ENCODE assay signal across 8 cellular contexts in the genomic region with DNA sequence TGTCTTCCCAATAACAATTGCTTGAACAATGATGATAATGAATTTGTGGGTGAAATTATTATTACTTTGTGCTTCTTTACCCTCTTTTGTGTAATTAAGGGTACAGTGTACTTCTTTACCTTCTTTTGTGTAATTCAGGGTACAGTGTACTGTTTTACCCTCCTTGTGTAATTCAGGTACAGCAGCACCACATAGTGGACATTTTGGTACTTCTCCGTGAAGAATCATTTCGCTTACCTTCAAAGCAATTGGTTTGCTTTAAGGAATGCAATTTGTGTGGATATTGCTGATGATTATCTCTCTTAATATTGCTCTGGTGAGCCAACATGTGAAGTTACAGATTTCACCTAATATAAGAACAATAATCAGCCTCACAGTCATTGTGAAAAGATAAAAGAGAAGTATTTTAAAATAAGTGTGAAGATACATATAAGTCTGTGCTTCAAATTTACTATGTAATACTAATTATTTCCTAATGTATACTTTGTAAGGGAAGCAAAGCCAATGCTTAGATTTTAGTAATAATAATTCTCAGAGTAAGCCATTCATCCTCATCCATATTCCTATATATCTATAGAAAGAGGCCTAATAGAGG. TPM values are rescaled to one million over a fixed set of nuclear protein-coding genes. Genes with fewer than 3 reads are reported as not detected.
DNase-seq lines count a peak whose midpoint lies in the region; ATAC-seq, FAIRE-seq and TF ChIP-seq lines count a peak whose summit lies in the region.

No MANE protein-coding gene starts in this region.

- H3K27me3 Mint-ChIP-seq in CD4-positive, CD25-positive, alpha-beta regulatory T cell = peaks cover 20% of the 10 kb centered on the region
- peaks cover 4% of the 10 kb centered on the region for H3K27me3 Mint-ChIP-seq in activated naive CD8-positive, alpha-beta T cell treated with anti-CD3 and anti-CD28 coated beads for 36 hours

- H3K27ac Mint-ChIP-seq in CD4-positive, CD25-positive, alpha-beta regulatory T cell = no peak overlapping the region
- no peak overlapping the region for H3K27ac Mint-ChIP-seq in activated naive CD8-positive, alpha-beta T cell treated with anti-CD3 and anti-CD28 coated beads for 36 hours

- in situ Hi-C loops in GM13976 (cut with MboI; ENCODE audit: low sequenced_read_pairs, unreplicated experiment) = loop anchor here (25.0 kb wide), 2 partner anchors 569 to 1106 kb away; no protein-coding TSS in a partner anchor

- 1 to 6% (median 2%) methylated on average over 2 of the region's 2 CpGs for WGBS in small intestine, 3 donors

- peak; percentile 50 for TF ChIP-seq CTCF in GM13976 (IDR thresholded peaks at IDR 0.05; ENCODE audit: borderline replicate concordance, control extremely low read depth, extremely low read depth, insufficient read depth, missing control alignments)
- peak; percentile 79 for TF ChIP-seq CTCF in left ventricle myocardium inferior (IDR thresholded peaks at IDR 0.05; ENCODE audit: borderline replicate concordance)

- H3K27ac ChIP-seq in CD4-positive, CD25-positive, alpha-beta regulatory T cell (ENCODE audit: insufficient read depth, low read length, poor library complexity, severe bottlenecking) = no peak overlapping the region
- H3K27ac ChIP-seq in left ventricle myocardium inferior (replicated peaks) (no peak overlapping the region), small intestine (ENCODE audit: low read depth in 1 of 2, low read length in 1 of 2) (no peak overlapping the region)

- H3K27me3 ChIP-seq in CD4-positive, CD25-positive, alpha-beta regulatory T cell (ENCODE audit: control insufficient read depth, insufficient read depth, low read length) = peaks cover 4% of the 10 kb centered on the region
- H3K27me3 ChIP-seq in left ventricle myocardium inferior (ENCODE audit: low read depth) (no peaks in the 10 kb centered on the region), small intestine (ENCODE audit: control insufficient read depth in 2 of 2, insufficient read depth in 2 of 2, low read length in 2 of 2) (no peaks in the 10 kb centered on the region)

- no peak for ATAC-seq in CD4-positive, CD25-positive, alpha-beta regulatory T cell (ENCODE audit: low read depth in 2 of 2)
- peak; percentile 80 for ATAC-seq in HG02759 (IDR thresholded peaks at IDR 0.05; ENCODE audit: unreplicated experiment)

- DNase-seq in CD4-positive, CD25-positive, alpha-beta regulatory T cell = peak in 2 of 3 donors; percentile 39 to 74
- peak; percentile 50 for DNase-seq in GM13976 (ENCODE audit: low spot score)
- DNase-seq in NCI-H146 (lab: John Stamatoyannopoulos, UW) = peak; percentile 14
- peak; percentile 4 for DNase-seq in activated naive CD8-positive, alpha-beta T cell treated with anti-CD3 and anti-CD28 coated beads for 36 hours
- DNase-seq in left ventricle myocardium inferior = no peak
- peak; percentile 62 for DNase-seq in small intestine
- no peak for DNase-seq in posterior vena cava (ENCODE audit: low spot score)

- H3K4me3 Mint-ChIP-seq in CD4-positive, CD25-positive, alpha-beta regulatory T cell = no peak overlapping the region
- no peak overlapping the region for H3K4me3 Mint-ChIP-seq in activated naive CD8-positive, alpha-beta T cell treated with anti-CD3 and anti-CD28 coated beads for 36 hours

- H3K9me3 Mint-ChIP-seq in CD4-positive, CD25-positive, alpha-beta regulatory T cell = no peaks in the 10 kb centered on the region
- no peaks in the 10 kb centered on the region for H3K9me3 Mint-ChIP-seq in activated naive CD8-positive, alpha-beta T cell treated with anti-CD3 and anti-CD28 coated beads for 36 hours

- peaks cover 0 to 2% (median 0%) of the 10 kb centered on the region in 4 donors for H3K4me1 Mint-ChIP-seq in CD4-positive, CD25-positive, alpha-beta regulatory T cell
- H3K4me1 Mint-ChIP-seq in activated naive CD8-positive, alpha-beta T cell treated with anti-CD3 and anti-CD28 coated beads for 36 hours = peaks cover 5% of the 10 kb centered on the region

- no peaks in the 10 kb centered on the region for H3K36me3 Mint-ChIP-seq in CD4-positive, CD25-positive, alpha-beta regulatory T cell
- H3K36me3 Mint-ChIP-seq in activated naive CD8-positive, alpha-beta T cell treated with anti-CD3 and anti-CD28 coated beads for 36 hours = no peaks in the 10 kb centered on the region

- H3K9me3 ChIP-seq in CD4-positive, CD25-positive, alpha-beta regulatory T cell (ENCODE audit: control insufficient read depth in 2 of 2, low read length in 2 of 2) = no peaks in the 10 kb centered on the region
- H3K9me3 ChIP-seq in left ventricle myocardium inferior (replicated peaks) (no peaks in the 10 kb centered on the region), small intestine (ENCODE audit: control insufficient read depth, low read depth) (no peaks in the 10 kb centered on the region)

- no peak overlapping the region for H3K4me3 ChIP-seq in CD4-positive, CD25-positive, alpha-beta regulatory T cell (ENCODE audit: low read depth, low read length)
- H3K4me3 ChIP-seq in left ventricle myocardium inferior (no peak overlapping the region), small intestine (ENCODE audit: low read depth in 1 of 2, low read length in 2 of 2) (no peak overlapping the region)

- no peaks in the 10 kb centered on the region for H3K4me1 ChIP-seq in CD4-positive, CD25-positive, alpha-beta regulatory T cell (ENCODE audit: control insufficient read depth, insufficient read depth, low read length, poor library complexity, severe bottlenecking)
- peaks cover under 1% of the 10 kb centered on the region for H3K4me1 ChIP-seq in left ventricle myocardium inferior
- H3K4me1 ChIP-seq in small intestine (ENCODE audit: control insufficient read depth in 2 of 2, insufficient read depth in 1 of 2, low read depth in 1 of 2, low read length in 1 of 2) = no peaks in the 10 kb centered on the region

- FAIRE-seq in small intestine (lab: Jason Lieb, UNC) = no peak

- H3K36me3 ChIP-seq in CD4-positive, CD25-positive, alpha-beta regulatory T cell (ENCODE audit: control insufficient read depth, insufficient read depth, low read length) = no peaks in the 10 kb centered on the region
- no peaks in the 10 kb centered on the region for H3K36me3 ChIP-seq in left ventricle myocardium inferior
- no peaks in the 10 kb centered on the region for H3K36me3 ChIP-seq in small intestine (ENCODE audit: control insufficient read depth in 2 of 2, insufficient read depth in 2 of 2, low read length in 2 of 2)

- intact Hi-C loops in left ventricle myocardium inferior (cut with micrococcal nuclease) = loop anchor here (5.0 kb wide), 1 partner anchor 574 kb away; no protein-coding TSS in a partner anchor
- intact Hi-C loops in posterior vena cava (cut with DNase I) = no loop called here

RNA-seq across cellular contexts. Expression of gene SEC24B, which starts 27.2 kb away (rescaled TPM):
- total RNA-seq in CD4-positive, CD25-positive, alpha-beta regulatory T cell = 42.7 TPM
- 10 to 100 TPM; 11.3 to 18.5 (median 16.5) TPM for polyA plus RNA-seq in CD4-positive, CD25-positive, alpha-beta regulatory T cell
- total RNA-seq in activated naive CD8-positive, alpha-beta T cell treated with anti-CD3 and anti-CD28 coated beads for 36 hours = 10 to 100 TPM; 22.9 to 23.9 TPM
- total RNA-seq in left ventricle myocardium inferior = 26.4 TPM
- polyA plus RNA-seq in small intestine = 10 to 100 TPM in 2 of 3 donors, 1 to 10 TPM in 1; 9.5 to 11.2 (median 10.1) TPM
- 10 to 100 TPM; 29.6 to 33.9 TPM for total RNA-seq in posterior vena cava

Comparison
In these comparisons a context has a peak if more than half of its experiments do, and no peak if none do; other contexts are left out.
1. DNase-seq: peak in CD4-positive, CD25-positive, alpha-beta regulatory T cell (2 of 3), GM13976 (single experiment), NCI-H146 (single experiment), activated naive CD8-positive, alpha-beta T cell treated with anti-CD3 and anti-CD28 coated beads for 36 hours (single experiment) and small intestine (single experiment); none in left ventricle myocardium inferior (single experiment) and posterior vena cava (single experiment).